In genomic region chr15:79059081-79059572, GRCh38 we compare ENCODE assay signal across 8 cellular contexts.
"Had no signal": no experiment of that assay in that cellular context is flagged by ENCODE, and none has a peak within 500 bp of the region (broad histone marks: within the 10 kb centered on the region; RNA-seq: fewer than 3 reads in every experiment).

No MANE protein-coding gene starts in this region.

- ATAC-seq: GM12878 had no signal

- DNase-seq: GDM1, GF-D8 had no signal

- H3K4me3 ChIP-seq: GM12878 had no signal

- FAIRE-seq: G401.6, GM12878, GM12891, GM12892, GM18507, GM19239 had no signal
